ENCODE assay signal across 8 cellular contexts in the genomic region with DNA sequence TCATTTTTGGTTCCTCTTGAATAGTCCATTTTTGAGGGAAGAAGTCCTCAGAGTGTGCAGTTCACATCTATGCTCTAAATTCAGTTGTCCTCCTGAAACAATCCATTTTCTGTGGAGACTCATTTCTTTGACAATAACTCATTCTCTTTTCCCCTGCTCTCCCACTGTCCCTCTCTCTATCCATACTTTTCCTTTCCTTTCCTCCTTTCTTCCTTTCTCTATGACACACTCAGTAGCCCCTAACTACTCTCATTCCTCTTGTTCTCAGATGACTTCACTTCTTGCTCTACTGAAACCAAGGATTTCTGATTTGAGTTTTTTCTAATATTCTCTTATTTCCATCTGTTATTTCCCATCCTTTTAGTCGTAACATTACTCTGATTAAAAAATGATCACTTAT.
"Had no signal": no experiment of that assay in that cellular context is flagged by ENCODE, and none has a peak within 500 bp of the region (broad histone marks: within the 10 kb centered on the region; RNA-seq: fewer than 3 reads in every experiment).

No MANE protein-coding gene starts in this region.

- H3K36me3 ChIP-seq: HAP-1 had no signal

- H3K4me3 ChIP-seq: GM23248, HAP-1 had no signal

- DNase-seq: GM23248, GOT3, H7, KBM-7 had no signal

- H3K27ac ChIP-seq: GM23248 had no signal

- H3K9ac ChIP-seq: GM23248 had no signal

- H3K36me3 Mint-ChIP-seq: IgD-negative memory B cell had no signal

- ATAC-seq: HCT116 had no signal

- H3K27ac Mint-ChIP-seq: IgD-negative memory B cell had no signal

- H3K9me3 ChIP-seq: HAP-1 had no signal

- H3K4me3 Mint-ChIP-seq: IgD-negative memory B cell had no signal

- H2AFZ ChIP-seq: GM23248 had no signal

- FAIRE-seq: HTR-8/SVneo had no signal

- H3K4me1 Mint-ChIP-seq: IgD-negative memory B cell had no signal
